1 cellular context compared by ENCODE assay signal in genomic region chr7:7858559-7858958, GRCh38.
TF ChIP-seq lines count a peak whose summit lies in the region.

No MANE protein-coding gene starts in this region.

TF ChIP-seq in HepG2, 621 proteins besides CTCF, POLR2A, EP300 and RAD21 (continued from another document):
- TF ChIP-seq, protein P1, sequence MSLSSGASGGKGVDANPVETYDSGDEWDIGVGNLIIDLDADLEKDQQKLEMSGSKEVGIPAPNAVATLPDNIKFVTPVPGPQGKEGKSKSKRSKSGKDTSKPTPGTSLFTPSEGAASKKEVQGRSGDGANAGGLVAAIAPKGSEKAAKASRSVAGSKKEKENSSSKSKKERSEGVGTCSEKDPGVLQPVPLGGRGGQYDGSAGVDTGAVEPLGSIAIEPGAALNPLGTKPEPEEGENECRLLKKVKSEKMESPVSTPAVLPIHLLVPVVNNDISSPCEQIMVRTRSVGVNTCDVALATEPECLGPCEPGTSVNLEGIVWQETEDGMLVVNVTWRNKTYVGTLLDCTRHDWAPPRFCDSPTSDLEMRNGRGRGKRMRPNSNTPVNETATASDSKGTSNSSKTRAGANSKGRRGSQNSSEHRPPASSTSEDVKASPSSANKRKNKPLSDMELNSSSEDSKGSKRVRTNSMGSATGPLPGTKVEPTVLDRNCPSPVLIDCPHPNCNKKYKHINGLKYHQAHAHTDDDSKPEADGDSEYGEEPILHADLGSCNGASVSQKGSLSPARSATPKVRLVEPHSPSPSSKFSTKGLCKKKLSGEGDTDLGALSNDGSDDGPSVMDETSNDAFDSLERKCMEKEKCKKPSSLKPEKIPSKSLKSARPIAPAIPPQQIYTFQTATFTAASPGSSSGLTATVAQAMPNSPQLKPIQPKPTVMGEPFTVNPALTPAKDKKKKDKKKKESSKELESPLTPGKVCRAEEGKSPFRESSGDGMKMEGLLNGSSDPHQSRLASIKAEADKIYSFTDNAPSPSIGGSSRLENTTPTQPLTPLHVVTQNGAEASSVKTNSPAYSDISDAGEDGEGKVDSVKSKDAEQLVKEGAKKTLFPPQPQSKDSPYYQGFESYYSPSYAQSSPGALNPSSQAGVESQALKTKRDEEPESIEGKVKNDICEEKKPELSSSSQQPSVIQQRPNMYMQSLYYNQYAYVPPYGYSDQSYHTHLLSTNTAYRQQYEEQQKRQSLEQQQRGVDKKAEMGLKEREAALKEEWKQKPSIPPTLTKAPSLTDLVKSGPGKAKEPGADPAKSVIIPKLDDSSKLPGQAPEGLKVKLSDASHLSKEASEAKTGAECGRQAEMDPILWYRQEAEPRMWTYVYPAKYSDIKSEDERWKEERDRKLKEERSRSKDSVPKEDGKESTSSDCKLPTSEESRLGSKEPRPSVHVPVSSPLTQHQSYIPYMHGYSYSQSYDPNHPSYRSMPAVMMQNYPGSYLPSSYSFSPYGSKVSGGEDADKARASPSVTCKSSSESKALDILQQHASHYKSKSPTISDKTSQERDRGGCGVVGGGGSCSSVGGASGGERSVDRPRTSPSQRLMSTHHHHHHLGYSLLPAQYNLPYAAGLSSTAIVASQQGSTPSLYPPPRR (CRISPR knock-in tag; IDR thresholded peaks at IDR 0.05; ENCODE audit: borderline replicate concordance) = no peak
- no peak for TF ChIP-seq SAP130 (CRISPR knock-in tag; IDR thresholded peaks at IDR 0.05; ENCODE audit: low read depth)
- TF ChIP-seq ZNF296 (CRISPR knock-in tag; conservative IDR thresholded peaks at IDR 0.05) = no peak
- TF ChIP-seq AGO1 (IDR thresholded peaks at IDR 0.05; ENCODE audit: low read depth, low read length, poor library complexity, severe bottlenecking) = no peak
- no peak for TF ChIP-seq ZNF646 (CRISPR knock-in tag; IDR thresholded peaks at IDR 0.05)
- no peak for TF ChIP-seq ZNF766 (CRISPR knock-in tag; IDR thresholded peaks at IDR 0.05; ENCODE audit: borderline replicate concordance)
- TF ChIP-seq POGZ (CRISPR knock-in tag; IDR thresholded peaks at IDR 0.05) = no peak
- TF ChIP-seq GPN1 (CRISPR knock-in tag; IDR thresholded peaks at IDR 0.05; ENCODE audit: borderline replicate concordance) = no peak
- no peak for TF ChIP-seq ZBTB49 (CRISPR knock-in tag; IDR thresholded peaks at IDR 0.05; ENCODE audit: borderline replicate concordance)
- TF ChIP-seq MZF1 (CRISPR knock-in tag; IDR thresholded peaks at IDR 0.05; ENCODE audit: borderline replicate concordance) = no peak
- TF ChIP-seq DRAP1 (CRISPR knock-in tag; IDR thresholded peaks at IDR 0.05) = no peak
- TF ChIP-seq, protein P2, sequence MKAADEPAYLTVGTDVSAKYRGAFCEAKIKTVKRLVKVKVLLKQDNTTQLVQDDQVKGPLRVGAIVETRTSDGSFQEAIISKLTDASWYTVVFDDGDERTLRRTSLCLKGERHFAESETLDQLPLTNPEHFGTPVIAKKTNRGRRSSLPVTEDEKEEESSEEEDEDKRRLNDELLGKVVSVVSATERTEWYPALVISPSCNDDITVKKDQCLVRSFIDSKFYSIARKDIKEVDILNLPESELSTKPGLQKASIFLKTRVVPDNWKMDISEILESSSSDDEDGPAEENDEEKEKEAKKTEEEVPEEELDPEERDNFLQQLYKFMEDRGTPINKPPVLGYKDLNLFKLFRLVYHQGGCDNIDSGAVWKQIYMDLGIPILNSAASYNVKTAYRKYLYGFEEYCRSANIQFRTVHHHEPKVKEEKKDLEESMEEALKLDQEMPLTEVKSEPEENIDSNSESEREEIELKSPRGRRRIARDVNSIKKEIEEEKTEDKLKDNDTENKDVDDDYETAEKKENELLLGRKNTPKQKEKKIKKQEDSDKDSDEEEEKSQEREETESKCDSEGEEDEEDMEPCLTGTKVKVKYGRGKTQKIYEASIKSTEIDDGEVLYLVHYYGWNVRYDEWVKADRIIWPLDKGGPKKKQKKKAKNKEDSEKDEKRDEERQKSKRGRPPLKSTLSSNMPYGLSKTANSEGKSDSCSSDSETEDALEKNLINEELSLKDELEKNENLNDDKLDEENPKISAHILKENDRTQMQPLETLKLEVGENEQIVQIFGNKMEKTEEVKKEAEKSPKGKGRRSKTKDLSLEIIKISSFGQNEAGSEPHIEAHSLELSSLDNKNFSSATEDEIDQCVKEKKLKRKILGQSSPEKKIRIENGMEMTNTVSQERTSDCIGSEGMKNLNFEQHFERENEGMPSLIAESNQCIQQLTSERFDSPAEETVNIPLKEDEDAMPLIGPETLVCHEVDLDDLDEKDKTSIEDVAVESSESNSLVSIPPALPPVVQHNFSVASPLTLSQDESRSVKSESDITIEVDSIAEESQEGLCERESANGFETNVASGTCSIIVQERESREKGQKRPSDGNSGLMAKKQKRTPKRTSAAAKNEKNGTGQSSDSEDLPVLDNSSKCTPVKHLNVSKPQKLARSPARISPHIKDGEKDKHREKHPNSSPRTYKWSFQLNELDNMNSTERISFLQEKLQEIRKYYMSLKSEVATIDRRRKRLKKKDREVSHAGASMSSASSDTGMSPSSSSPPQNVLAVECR (CRISPR knock-in tag; IDR thresholded peaks at IDR 0.05; ENCODE audit: borderline replicate concordance) = no peak
- TF ChIP-seq KDM2A (CRISPR knock-in tag; IDR thresholded peaks at IDR 0.05; ENCODE audit: borderline replicate concordance, low read depth) = no peak
- TF ChIP-seq NCOA2 (CRISPR knock-in tag; IDR thresholded peaks at IDR 0.05) = no peak
- no peak for TF ChIP-seq CCDC6 (CRISPR knock-in tag; IDR thresholded peaks at IDR 0.05)
